9 cellular contexts compared by ENCODE assay signal in genomic region chr6:28543671-28544131, GRCh38. TPM values are rescaled to one million over a fixed set of nuclear protein-coding genes. Genes with fewer than 3 reads are reported as not detected.
DNase-seq lines count a peak whose midpoint lies in the region; ATAC-seq and TF ChIP-seq lines count a peak whose summit lies in the region.
"Had no signal": no experiment of that assay in that cellular context is flagged by ENCODE, and none has a peak within 500 bp of the region (broad histone marks: within the 10 kb centered on the region; RNA-seq: fewer than 3 reads in every experiment).

No MANE protein-coding gene starts in this region.

- in situ Hi-C loops in astrocyte of the spinal cord (cut with HindIII; ENCODE audit: low sequenced_read_pairs), result no loop called here

- peak overlapping the region; percentile 78 to 94 (median 89) for H3K4me3 Mint-ChIP-seq in naive thymus-derived CD8-positive, alpha-beta T cell

- peaks cover 0 to 19% (median 0%) of the 10 kb centered on the region in 3 donors for H3K9me3 ChIP-seq in gastroesophageal sphincter

- H3K27ac ChIP-seq in gastroesophageal sphincter, result no peak overlapping the region

- POLR2A ChIA-PET in GM10248 (lab: Yijun Ruan, JAX), result no interaction called here
- POLR2A ChIA-PET in naive thymus-derived CD8-positive, alpha-beta T cell (lab: Charles Lee), result interaction anchor here (0.9 kb wide), 1 partner anchor 352 kb away, joined by 4 read pairs; no protein-coding TSS in a partner anchor

- peaks cover 0 to 20% (median 0%) of the 10 kb centered on the region in 3 donors for H3K36me3 Mint-ChIP-seq in naive thymus-derived CD8-positive, alpha-beta T cell

- H3K36me3 ChIP-seq in gastroesophageal sphincter, result no peaks in the 10 kb centered on the region

- 11 to 18% methylated on average over 16 to 22 of the region's 22 CpGs for WGBS in gastroesophageal sphincter (ENCODE audit: low coverage in 1 of 2), 2 donors

- no peak for TF ChIP-seq POLR2A in gastroesophageal sphincter (IDR thresholded peaks at IDR 0.05)

- ATAC-seq in naive thymus-derived CD8-positive, alpha-beta T cell, result peak; percentile 65 to 75
- no peak for ATAC-seq in gastroesophageal sphincter
- ATAC-seq in GM21423 (IDR thresholded peaks at IDR 0.05; ENCODE audit: unreplicated experiment), result no peak
- ATAC-seq in GM21717 (IDR thresholded peaks at IDR 0.05; ENCODE audit: unreplicated experiment), result no peak
- no peak for ATAC-seq in HG03280 (IDR thresholded peaks at IDR 0.05; ENCODE audit: unreplicated experiment)

- H3K4me3 ChIP-seq in astrocyte of the spinal cord (ENCODE audit: low read depth, low read length), result peak overlapping the region; percentile 36
- no peak overlapping the region for H3K4me3 ChIP-seq in gastroesophageal sphincter

- peaks cover 8 to 54% (median 32%) of the 10 kb centered on the region in 5 donors for H3K27me3 Mint-ChIP-seq in naive thymus-derived CD8-positive, alpha-beta T cell

- TF ChIP-seq EP300 in gastroesophageal sphincter (IDR thresholded peaks at IDR 0.05), result no peak

- H3K4me1 ChIP-seq in gastroesophageal sphincter, result no peaks in the 10 kb centered on the region

- no peak for TF ChIP-seq CTCF in GM10248 (IDR thresholded peaks at IDR 0.05; ENCODE audit: control extremely low read depth, extremely low read depth, low read depth, missing control alignments)
- no peak for TF ChIP-seq CTCF in astrocyte of the spinal cord (IDR thresholded peaks at IDR 0.05; ENCODE audit: low read depth, low read length)
- TF ChIP-seq CTCF in gastroesophageal sphincter (IDR thresholded peaks at IDR 0.05), result no peak

- CTCF ChIA-PET in GM10248 (lab: Yijun Ruan, JAX), result interaction anchor here (1.3 to 1.6 kb wide), 2 partner anchors 9 to 69 kb away, joined by 3 read pairs; no protein-coding TSS in a partner anchor

- peaks cover 17 to 25% (median 23%) of the 10 kb centered on the region in 4 donors for H3K4me1 Mint-ChIP-seq in naive thymus-derived CD8-positive, alpha-beta T cell

- peaks cover 65% of the 10 kb centered on the region for H3K27me3 ChIP-seq in gastroesophageal sphincter

- peak overlapping the region; percentile 67 to 97 (median 87) for H3K27ac Mint-ChIP-seq in naive thymus-derived CD8-positive, alpha-beta T cell

- peaks cover 0 to 30% (median 16%) of the 10 kb centered on the region in 9 donors for H3K9me3 Mint-ChIP-seq in naive thymus-derived CD8-positive, alpha-beta T cell

- peak; percentile 57 for DNase-seq in GM10248 (ENCODE audit: extremely low spot score)
- DNase-seq in NCI-H69 (lab: John Stamatoyannopoulos, UW), result peak; percentile 42
- DNase-seq in astrocyte of the spinal cord (ENCODE audit: low read depth, low spot score), result peak; percentile 26
- peak; percentile 11 to 70 (median 44) for DNase-seq in naive thymus-derived CD8-positive, alpha-beta T cell

RNA-seq across cellular contexts. Expression of gene GPX5, which starts 18.0 kb away (rescaled TPM):
- not detected for total RNA-seq in naive thymus-derived CD8-positive, alpha-beta T cell
- polyA plus RNA-seq in naive thymus-derived CD8-positive, alpha-beta T cell, result not detected
- total RNA-seq in gastroesophageal sphincter, result not detected
- total RNA-seq: glomerular endothelial cell had no signal

RNA-seq across cellular contexts. Expression of gene GPX6, which starts 28.1 kb away (rescaled TPM):
- total RNA-seq in naive thymus-derived CD8-positive, alpha-beta T cell, result not detected
- not detected for polyA plus RNA-seq in naive thymus-derived CD8-positive, alpha-beta T cell
- total RNA-seq in gastroesophageal sphincter, result not detected
- total RNA-seq: glomerular endothelial cell had no signal

Comparison
In these comparisons a context has a peak if more than half of its experiments do, and no peak if none do; other contexts are left out.
1. ATAC-seq: peak in naive thymus-derived CD8-positive, alpha-beta T cell (2 of 2); none in gastroesophageal sphincter (single experiment), GM21423 (single experiment), GM21717 (single experiment) and HG03280 (single experiment).
2. Peak in every context shown above with its lines, with median percentiles within 50 percentile points of each other: DNase-seq.